In the genomic region with DNA sequence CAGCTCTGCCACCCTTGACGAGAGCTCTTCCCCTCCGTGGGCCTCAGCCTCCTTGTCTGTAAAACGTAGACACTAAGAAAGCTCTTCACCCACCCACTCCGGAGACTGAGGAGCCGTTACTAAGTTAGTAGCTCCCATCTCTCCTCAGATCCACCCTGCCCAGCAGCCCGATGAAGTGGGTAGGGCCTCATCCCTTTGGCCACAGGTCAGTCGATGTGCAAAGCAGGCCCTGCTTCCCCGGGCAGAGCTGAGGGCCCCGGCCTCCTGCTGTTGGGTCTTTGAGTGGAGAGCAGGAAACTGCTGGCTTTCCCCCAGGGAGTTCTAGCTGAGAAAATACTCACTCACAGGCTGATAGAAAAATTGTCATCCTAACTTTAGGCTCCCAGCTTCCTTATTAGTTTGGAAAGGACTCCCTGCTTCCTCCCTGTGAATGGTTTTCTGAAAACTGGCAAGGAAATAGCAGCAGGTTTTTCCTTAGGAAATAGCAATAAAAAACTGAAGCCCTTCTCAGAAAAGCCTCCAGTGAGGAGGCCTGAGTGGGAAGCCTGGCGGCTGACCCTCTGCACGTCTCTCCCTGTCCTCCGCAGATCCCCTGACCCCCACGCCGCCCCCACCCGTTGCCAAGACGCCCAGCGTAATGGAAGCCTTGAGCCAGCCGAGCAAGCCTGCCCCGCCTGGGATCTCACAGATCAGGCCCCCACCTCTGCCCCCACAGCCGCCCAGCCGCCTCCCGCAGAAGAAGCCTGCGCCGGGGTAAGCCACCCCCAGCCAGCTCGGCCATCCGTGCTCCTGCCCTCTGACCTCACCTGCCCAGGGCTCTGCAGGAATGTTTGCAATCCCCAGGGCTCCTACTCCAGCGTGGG, we compare ENCODE assay signal across 12 cellular contexts. TPM values are rescaled to one million over a fixed set of nuclear protein-coding genes. Genes with fewer than 3 reads are reported as not detected.
DNase-seq lines count a peak whose midpoint lies in the region; ATAC-seq and TF ChIP-seq lines count a peak whose summit lies in the region.
"Had no signal": no experiment of that assay in that cellular context is flagged by ENCODE, and none has a peak within 500 bp of the region (broad histone marks: within the 10 kb centered on the region; RNA-seq: fewer than 3 reads in every experiment).

No MANE protein-coding gene starts in this region.

- no peak overlapping the region for H3K27ac Mint-ChIP-seq in activated CD8-positive, alpha-beta T cell treated with anti-CD3 and anti-CD28 coated beads, Interleukin-2, amount 10 ng/mL, durations not matched to agents 7 days and 5 days

- ATAC-seq in left cardiac atrium = peak; percentile 47 to 67
- ATAC-seq in activated CD8-positive, alpha-beta T cell treated with anti-CD3 and anti-CD28 coated beads, Interleukin-2, amount 10 ng/mL, durations not matched to agents 7 days and 5 days = no peak
- ATAC-seq: upper lobe of right lung had no signal

- H3K4me3 Mint-ChIP-seq in activated CD8-positive, alpha-beta T cell treated with anti-CD3 and anti-CD28 coated beads, Interleukin-2, amount 10 ng/mL, durations not matched to agents 7 days and 5 days = no peak overlapping the region

- no peaks in the 10 kb centered on the region for H3K4me1 Mint-ChIP-seq in activated CD8-positive, alpha-beta T cell treated with anti-CD3 and anti-CD28 coated beads, Interleukin-2, amount 10 ng/mL, durations not matched to agents 7 days and 5 days (ENCODE audit: low read depth)

- TF ChIP-seq CTCF in astrocyte of the spinal cord (IDR thresholded peaks at IDR 0.05; ENCODE audit: low read depth, low read length) = no peak

- H3K4me3 ChIP-seq in astrocyte of the spinal cord (ENCODE audit: low read depth, low read length) = no peak overlapping the region
- H3K4me3 ChIP-seq: upper lobe of right lung had no signal

- POLR2A ChIA-PET in activated CD8-positive, alpha-beta T cell treated with anti-CD3 and anti-CD28 coated beads, Interleukin-2, amount 10 ng/mL, durations not matched to agents 7 days and 5 days (lab: Charles Lee) = no interaction called here

- H3K27me3 Mint-ChIP-seq in activated CD8-positive, alpha-beta T cell treated with anti-CD3 and anti-CD28 coated beads, Interleukin-2, amount 10 ng/mL, durations not matched to agents 7 days and 5 days (ENCODE audit: low read depth) = no peaks in the 10 kb centered on the region

- DNase-seq in AG08395 (ENCODE audit: low spot score) = peak; percentile 19
- peak; percentile 64 for DNase-seq in astrocyte of the spinal cord (ENCODE audit: low read depth, low spot score)
- DNase-seq in left cardiac atrium = no peak
- DNase-seq in posterior vena cava (ENCODE audit: low spot score) = peak; percentile 85
- DNase-seq in NCI-H524 treated with DMSO at 0.1 percent for 48 hours (lab: John Stamatoyannopoulos, UW) = no peak
- DNase-seq in GM19240 (ENCODE audit: insufficient read length, low spot score) = no peak
- DNase-seq in activated CD8-positive, alpha-beta T cell treated with anti-CD3 and anti-CD28 coated beads, Interleukin-2, amount 10 ng/mL, durations not matched to agents 7 days and 5 days = no peak
- no peak for DNase-seq in stimulated activated CD4-positive, alpha-beta T cell treated with anti-CD3 and anti-CD28 coated beads, Interleukin-2, amount 100 ng/mL, for 48 hours
- DNase-seq: ACHN; activated T-cell treated with anti-CD3 and anti-CD28 coated beads, Interleukin-2, amount 50 U/mL, for 48 hours; NCI-H187 treated with DMSO at 0.1 percent for 48 hours; upper lobe of right lung had no signal

- H3K9me3 Mint-ChIP-seq in activated CD8-positive, alpha-beta T cell treated with anti-CD3 and anti-CD28 coated beads, Interleukin-2, amount 10 ng/mL, durations not matched to agents 7 days and 5 days (ENCODE audit: insufficient read depth) = no peaks in the 10 kb centered on the region

- no peaks in the 10 kb centered on the region for H3K36me3 Mint-ChIP-seq in activated CD8-positive, alpha-beta T cell treated with anti-CD3 and anti-CD28 coated beads, Interleukin-2, amount 10 ng/mL, durations not matched to agents 7 days and 5 days (ENCODE audit: low read depth)

- CTCF ChIA-PET in activated CD8-positive, alpha-beta T cell treated with anti-CD3 and anti-CD28 coated beads, Interleukin-2, amount 10 ng/mL, durations not matched to agents 7 days and 5 days (lab: Charles Lee) = no interaction called here

- intact Hi-C loops in left cardiac atrium (cut with DNase I) (no loop called here), posterior vena cava (cut with DNase I) (no loop called here)

- in situ Hi-C loops in astrocyte of the spinal cord (cut with HindIII; ENCODE audit: low sequenced_read_pairs) = no loop called here

RNA-seq across cellular contexts. Expression of a gene that starts 30.2 kb away (rescaled TPM):
- total RNA-seq in left cardiac atrium = 100 to 1,000 TPM; 107 to 161 TPM
- total RNA-seq in posterior vena cava = 100 to 1,000 TPM; 100 to 143 TPM
- 100 to 1,000 TPM; 170 to 177 TPM for total RNA-seq in activated CD8-positive, alpha-beta T cell treated with anti-CD3 and anti-CD28 coated beads, Interleukin-2, amount 10 ng/mL, durations not matched to agents 7 days and 5 days

RNA-seq across cellular contexts. Expression of a gene that starts 30.3 kb away (rescaled TPM):
- total RNA-seq in left cardiac atrium (10 to 100 TPM; 13.8 to 21.3 TPM), posterior vena cava (10 to 100 TPM; 18.2 to 18.7 TPM)
- total RNA-seq in activated CD8-positive, alpha-beta T cell treated with anti-CD3 and anti-CD28 coated beads, Interleukin-2, amount 10 ng/mL, durations not matched to agents 7 days and 5 days = 10 to 100 TPM; 54.1 to 55.2 TPM

Comparison
In these comparisons a context has a peak if more than half of its experiments do, and no peak if none do; other contexts are left out.
1. DNase-seq: peak in AG08395 (single experiment), astrocyte of the spinal cord (single experiment) and posterior vena cava (single experiment); none in left cardiac atrium (single experiment), NCI-H524 treated with DMSO at 0.1 percent for 48 hours (single experiment), GM19240 (single experiment), activated CD8-positive, alpha-beta T cell treated with anti-CD3 and anti-CD28 coated beads, Interleukin-2, amount 10 ng/mL, durations not matched to agents 7 days and 5 days (single experiment) and stimulated activated CD4-positive, alpha-beta T cell treated with anti-CD3 and anti-CD28 coated beads, Interleukin-2, amount 100 ng/mL, for 48 hours (0 of 2).